17 cellular contexts compared by ENCODE assay signal in the genomic region with DNA sequence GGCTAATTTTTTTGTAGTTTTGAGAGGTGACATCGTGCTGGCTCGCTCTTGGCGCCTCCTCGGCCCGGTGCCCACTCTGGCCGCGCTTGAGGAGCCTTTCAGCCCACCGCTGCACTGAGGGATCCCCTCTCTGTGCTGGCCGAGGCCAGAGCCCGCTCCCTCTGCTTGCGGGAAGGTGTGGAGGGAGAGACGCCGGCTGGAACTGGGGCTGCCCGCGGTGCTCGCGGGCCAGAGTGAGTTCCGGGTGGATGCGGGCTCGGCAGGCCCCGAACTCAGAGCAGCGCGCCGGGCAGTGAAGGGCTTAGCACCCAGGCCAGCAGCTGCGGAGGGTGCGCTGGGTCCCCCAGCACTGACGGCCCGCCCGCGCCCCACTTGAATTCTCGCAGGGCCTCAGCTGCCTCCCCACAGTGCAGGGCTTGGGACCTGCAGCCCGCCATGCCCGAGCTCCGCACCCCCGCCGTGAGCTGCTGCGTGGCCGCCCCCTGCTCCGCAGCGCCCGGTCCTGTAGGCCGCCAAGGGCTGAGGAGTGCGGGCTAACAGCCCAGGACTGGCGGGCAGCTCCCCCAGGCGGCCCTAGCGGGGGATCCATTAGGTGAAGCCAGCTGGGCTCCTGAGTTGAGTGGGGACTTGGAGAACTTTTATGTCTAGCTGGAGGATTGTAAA.
A peak's percentile ranks its signal among the peaks of the same experiment; 100 is the strongest.
DNase-seq lines count a peak whose midpoint lies in the region; ATAC-seq, FAIRE-seq and TF ChIP-seq lines count a peak whose summit lies in the region.
"Had no signal": no experiment of that assay in that cellular context is flagged by ENCODE, and none has a peak within 500 bp of the region (broad histone marks: within the 10 kb centered on the region; RNA-seq: fewer than 3 reads in every experiment).

No MANE protein-coding gene starts in this region.

- H3K9ac ChIP-seq in kidney (ENCODE audit: low read length in 2 of 2) = no peak overlapping the region
- H3K9ac ChIP-seq: BLaER1 treated with 17β-estradiol and CSF1 and Interleukin-3, amounts not matched to agents 10 nM and 100 nM; GM23248 had no signal

- H3K4me3 Mint-ChIP-seq in stimulated activated naive CD8-positive, alpha-beta T cell treated with anti-CD3 and anti-CD28 coated beads, Interleukin-15, amount 100 ng/mL, for 72 hours = no peak overlapping the region
- no peak overlapping the region for H3K4me3 Mint-ChIP-seq in stimulated activated memory B cell treated with anti-CD40 and anti-IgM and Interleukin-4, amounts not matched to agents 10 μg/mL and 1 μg/mL and 100 μg/mL, for 72 hours
- H3K4me3 Mint-ChIP-seq: B cell; CD8-positive, alpha-beta T cell had no signal

- no peak overlapping the region for H3K27ac ChIP-seq in kidney (ENCODE audit: low read depth in 2 of 2, low read length in 2 of 2)
- H3K27ac ChIP-seq: BLaER1 treated with 17β-estradiol and CSF1 and Interleukin-3, amounts not matched to agents 10 nM and 100 nM; GM23248 had no signal

- no peak for DNase-seq in stimulated activated naive CD8-positive, alpha-beta T cell treated with anti-CD3 and anti-CD28 coated beads, Interleukin-15, amount 100 ng/mL, for 72 hours
- no peak for DNase-seq in stimulated activated naive CD8-positive, alpha-beta T cell treated with anti-CD3 and anti-CD28 coated beads, Interleukin-15, Interleukin-2, amounts not matched to agents 100 U/mL and 50 U/mL, for 24 hours
- DNase-seq in kidney (peak; percentile 56), NCI-H187 treated with DMSO at 0.1 percent for 48 hours (lab: John Stamatoyannopoulos, UW) (no peak), NCI-H187 (lab: John Stamatoyannopoulos, UW) (no peak)
- DNase-seq: Calu3; CD8-positive, alpha-beta T cell; DMS79 treated with DMSO at 0.1 percent for 48 hours; GF-D8; GM23248; HCEC 1CT; IMR-90 had no signal

- H3K27ac Mint-ChIP-seq in stimulated activated naive CD8-positive, alpha-beta T cell treated with anti-CD3 and anti-CD28 coated beads, Interleukin-15, amount 100 ng/mL, for 72 hours = no peak overlapping the region
- no peak overlapping the region for H3K27ac Mint-ChIP-seq in stimulated activated memory B cell treated with anti-CD40 and anti-IgM and Interleukin-4, amounts not matched to agents 10 μg/mL and 1 μg/mL and 100 μg/mL, for 72 hours
- H3K27ac Mint-ChIP-seq: B cell; CD8-positive, alpha-beta T cell had no signal

- H3K4me3 ChIP-seq in kidney (ENCODE audit: low read length in 2 of 2) = no peak overlapping the region
- H3K4me3 ChIP-seq: BLaER1 treated with 17β-estradiol and CSF1 and Interleukin-3, amounts not matched to agents 10 nM and 100 nM; GM23248 had no signal

- no peaks in the 10 kb centered on the region for H3K4me1 ChIP-seq in kidney (ENCODE audit: control insufficient read depth in 1 of 2, insufficient read depth in 1 of 2, low read depth in 1 of 2, low read length in 2 of 2)
- H3K4me1 ChIP-seq: BLaER1 treated with 17β-estradiol and CSF1 and Interleukin-3, amounts not matched to agents 10 nM and 100 nM had no signal

- no peaks in the 10 kb centered on the region for H3K9me3 ChIP-seq in kidney (ENCODE audit: control insufficient read depth in 1 of 2, low read length in 2 of 2)

- no peaks in the 10 kb centered on the region for H3K36me3 Mint-ChIP-seq in stimulated activated memory B cell treated with anti-CD40 and anti-IgM and Interleukin-4, amounts not matched to agents 10 μg/mL and 1 μg/mL and 100 μg/mL, for 72 hours
- H3K36me3 Mint-ChIP-seq: CD8-positive, alpha-beta T cell had no signal

- H3K4me1 Mint-ChIP-seq in stimulated activated naive CD8-positive, alpha-beta T cell treated with anti-CD3 and anti-CD28 coated beads, Interleukin-15, amount 100 ng/mL, for 72 hours = no peaks in the 10 kb centered on the region
- H3K4me1 Mint-ChIP-seq in stimulated activated memory B cell treated with anti-CD40 and anti-IgM and Interleukin-4, amounts not matched to agents 10 μg/mL and 1 μg/mL and 100 μg/mL, for 72 hours = no peaks in the 10 kb centered on the region
- H3K4me1 Mint-ChIP-seq: B cell had no signal

- TF ChIP-seq CTCF in kidney (IDR thresholded peaks at IDR 0.05; ENCODE audit: borderline replicate concordance, extremely low read depth, insufficient read depth) = no peak

- no peak for FAIRE-seq in kidney (lab: Jason Lieb, UNC)
- FAIRE-seq: HTR-8/SVneo had no signal

- H3K27me3 Mint-ChIP-seq in stimulated activated naive CD8-positive, alpha-beta T cell treated with anti-CD3 and anti-CD28 coated beads, Interleukin-15, amount 100 ng/mL, for 72 hours = no peaks in the 10 kb centered on the region
- H3K27me3 Mint-ChIP-seq in stimulated activated memory B cell treated with anti-CD40 and anti-IgM and Interleukin-4, amounts not matched to agents 10 μg/mL and 1 μg/mL and 100 μg/mL, for 72 hours = no peaks in the 10 kb centered on the region
- H3K27me3 Mint-ChIP-seq: B cell had no signal

- intact Hi-C loops in kidney (cut with DNase I) = no loop called here

- peak; percentile 55 for ATAC-seq in stimulated activated naive CD8-positive, alpha-beta T cell treated with anti-CD3 and anti-CD28 coated beads, Interleukin-15, amount 100 ng/mL, for 72 hours
- no peak for ATAC-seq in stimulated activated naive CD8-positive, alpha-beta T cell treated with anti-CD3 and anti-CD28 coated beads, Interleukin-15, Interleukin-2, amounts not matched to agents 100 U/mL and 50 U/mL, for 24 hours
- peak; percentile 31 for ATAC-seq in stimulated activated memory B cell treated with anti-CD40 and anti-IgM and Interleukin-4, amounts not matched to agents 10 μg/mL and 1 μg/mL and 100 μg/mL, for 72 hours
- no peak for ATAC-seq in HG03108 (IDR thresholded peaks at IDR 0.05; ENCODE audit: unreplicated experiment)
- ATAC-seq: CD8-positive, alpha-beta T cell had no signal

- no peaks in the 10 kb centered on the region for H3K9me3 Mint-ChIP-seq in stimulated activated naive CD8-positive, alpha-beta T cell treated with anti-CD3 and anti-CD28 coated beads, Interleukin-15, amount 100 ng/mL, for 72 hours
- H3K9me3 Mint-ChIP-seq in stimulated activated memory B cell treated with anti-CD40 and anti-IgM and Interleukin-4, amounts not matched to agents 10 μg/mL and 1 μg/mL and 100 μg/mL, for 72 hours = no peaks in the 10 kb centered on the region
- H3K9me3 Mint-ChIP-seq: CD8-positive, alpha-beta T cell had no signal

- no peaks in the 10 kb centered on the region for H3K36me3 ChIP-seq in kidney (ENCODE audit: control insufficient read depth in 1 of 2, insufficient read depth in 2 of 2, low read length in 2 of 2)
- H3K36me3 ChIP-seq: BLaER1 treated with 17β-estradiol and CSF1 and Interleukin-3, amounts not matched to agents 10 nM and 100 nM had no signal

Comparison
In these comparisons a context has a peak if more than half of its experiments do, and no peak if none do; other contexts are left out.
1. ATAC-seq: peak in stimulated activated naive CD8-positive, alpha-beta T cell treated with anti-CD3 and anti-CD28 coated beads, Interleukin-15, amount 100 ng/mL, for 72 hours (single experiment) and stimulated activated memory B cell treated with anti-CD40 and anti-IgM and Interleukin-4, amounts not matched to agents 10 μg/mL and 1 μg/mL and 100 μg/mL, for 72 hours (single experiment); none in stimulated activated naive CD8-positive, alpha-beta T cell treated with anti-CD3 and anti-CD28 coated beads, Interleukin-15, Interleukin-2, amounts not matched to agents 100 U/mL and 50 U/mL, for 24 hours (single experiment) and HG03108 (single experiment).